Comparison of ENCODE assay signal across 8 cellular contexts in genomic region chr15:22838292-22839042, GRCh38. TPM values are rescaled to one million over a fixed set of nuclear protein-coding genes. Genes with fewer than 3 reads are reported as not detected.
A peak's percentile ranks its signal among the peaks of the same experiment; 100 is the strongest.
DNase-seq lines count a peak whose midpoint lies in the region; ATAC-seq lines count a peak whose summit lies in the region.

Gene NIPA2 (plus strand): TSS chr15:22838666. CDS start chr15:22851732, 13,066 bp downstream.

- H3K9ac ChIP-seq in NT2/D1 (ENCODE audit: insufficient read length, low read depth): peak within 1 kb of the TSS; percentile 93
- H3K9ac ChIP-seq in endocrine pancreas (ENCODE audit: control insufficient read depth, insufficient read depth, low read length): peak within 1 kb of the TSS; percentile 58
- H3K9ac ChIP-seq in mesendoderm (ENCODE audit: low read length): peak within 1 kb of the TSS; percentile 98

- peak within 1 kb of the TSS; percentile 90 for H3K27ac ChIP-seq in mesendoderm (ENCODE audit: low read depth, low read length)

- no peak within 1 kb of the TSS for H2BK5ac ChIP-seq in mesendoderm (ENCODE audit: low read length)

- H3K4me3 ChIP-seq in NT2/D1 (ENCODE audit: insufficient read length, low read depth) (peak within 1 kb of the TSS; percentile 92), endocrine pancreas (ENCODE audit: control insufficient read depth, insufficient read depth, low read length) (peak within 1 kb of the TSS; percentile 92), mesendoderm (ENCODE audit: low read length) (peak within 1 kb of the TSS; percentile 99)

- H3K79me2 ChIP-seq in mesendoderm (ENCODE audit: control insufficient read depth, insufficient read depth, low read length): peaks cover 39% of the 10 kb centered on the region

- H3K79me1 ChIP-seq in mesendoderm (ENCODE audit: low read length): peaks cover 3% of the 10 kb centered on the region

- no peak within 1 kb of the TSS for H3K4ac ChIP-seq in mesendoderm (ENCODE audit: low read depth, low read length)

- peak within 1 kb of the TSS; percentile 31 for H3K18ac ChIP-seq in mesendoderm (ENCODE audit: low read length)

- peak within 1 kb of the TSS; percentile 45 for H3K23ac ChIP-seq in mesendoderm (ENCODE audit: low read length)

- peaks cover 3% of the 10 kb centered on the region; the same call in 1 of the 2 replicates for H3K9me3 ChIP-seq in NT2/D1 (ENCODE audit: insufficient read depth, low read length)
- H3K9me3 ChIP-seq in endocrine pancreas (ENCODE audit: control insufficient read depth, low read length): no peaks in the 10 kb centered on the region

- peak within 1 kb of the TSS; percentile 99 for H3K56ac ChIP-seq in mesendoderm (ENCODE audit: low read length)

- no CpG with 5 or more reads among the region's 83 CpGs for WGBS in mesendoderm (ENCODE audit: extremely low coverage, insufficient coverage, low lambda C conversion rate)

- peak within 1 kb of the TSS; percentile 93 for H3K27ac Mint-ChIP-seq in activated CD8-positive, alpha-beta memory T cell treated with anti-CD3 and anti-CD28 coated beads, Interleukin-2, amount 10 ng/mL, durations not matched to agents 7 days and 5 days

- CTCF ChIA-PET in activated CD8-positive, alpha-beta memory T cell treated with anti-CD3 and anti-CD28 coated beads, Interleukin-2, amount 10 ng/mL, durations not matched to agents 7 days and 5 days (lab: Charles Lee): interaction anchor here (0.7 to 1.6 kb wide), 2 partner anchors 42 to 201 kb away, joined by 4 to 7 read pairs; partner anchors contain the start of gene TUBGCP5

- no peaks in the 10 kb centered on the region for H3K9me3 Mint-ChIP-seq in activated CD8-positive, alpha-beta memory T cell treated with anti-CD3 and anti-CD28 coated beads, Interleukin-2, amount 10 ng/mL, durations not matched to agents 7 days and 5 days (ENCODE audit: low read depth)

- peaks cover 25% of the 10 kb centered on the region for H3K4me1 Mint-ChIP-seq in activated CD8-positive, alpha-beta memory T cell treated with anti-CD3 and anti-CD28 coated beads, Interleukin-2, amount 10 ng/mL, durations not matched to agents 7 days and 5 days

- H3K27me3 ChIP-seq in NT2/D1 (ENCODE audit: insufficient read depth, insufficient read length): no peaks in the 10 kb centered on the region
- H3K27me3 ChIP-seq in endocrine pancreas (ENCODE audit: control insufficient read depth, insufficient read depth, low read length): no peaks in the 10 kb centered on the region
- no peaks in the 10 kb centered on the region for H3K27me3 ChIP-seq in mesendoderm (ENCODE audit: insufficient read depth, low read length, poor library complexity)

- no peak within 1 kb of the TSS for H2BK120ac ChIP-seq in mesendoderm (ENCODE audit: low read depth, low read length)

- peak within 1 kb of the TSS; percentile 97 for H3K4me3 Mint-ChIP-seq in activated CD8-positive, alpha-beta memory T cell treated with anti-CD3 and anti-CD28 coated beads, Interleukin-2, amount 10 ng/mL, durations not matched to agents 7 days and 5 days

- H2BK15ac ChIP-seq in mesendoderm (replicated peaks; ENCODE audit: low read depth): no peak within 1 kb of the TSS

- H3K36me3 ChIP-seq in NT2/D1 (ENCODE audit: insufficient read depth, insufficient read length, low read length) (peaks cover 23% of the 10 kb centered on the region), endocrine pancreas (ENCODE audit: control insufficient read depth, insufficient read depth, low read length) (no peaks in the 10 kb centered on the region), mesendoderm (ENCODE audit: control insufficient read depth, insufficient read depth, low read length) (no peaks in the 10 kb centered on the region)

- H3K27me3 Mint-ChIP-seq in activated CD8-positive, alpha-beta memory T cell treated with anti-CD3 and anti-CD28 coated beads, Interleukin-2, amount 10 ng/mL, durations not matched to agents 7 days and 5 days: no peaks in the 10 kb centered on the region

- H4K5ac ChIP-seq in mesendoderm (ENCODE audit: low read length): no peak within 1 kb of the TSS

- peak within 1 kb of the TSS; percentile 56 for H4K8ac ChIP-seq in mesendoderm (ENCODE audit: low read depth, low read length)

- peak; percentile 74 for ATAC-seq in GM21381 (IDR thresholded peaks at IDR 0.05; ENCODE audit: unreplicated experiment)
- peak; percentile 97 for ATAC-seq in activated CD8-positive, alpha-beta memory T cell treated with anti-CD3 and anti-CD28 coated beads, Interleukin-2, amount 10 ng/mL, durations not matched to agents 7 days and 5 days

- peak within 1 kb of the TSS; percentile 89 for H3K4me2 ChIP-seq in mesendoderm (ENCODE audit: low read length)

- H2AK5ac ChIP-seq in mesendoderm (ENCODE audit: low read length): no peak within 1 kb of the TSS

- peaks cover 11% of the 10 kb centered on the region for H3K36me3 Mint-ChIP-seq in activated CD8-positive, alpha-beta memory T cell treated with anti-CD3 and anti-CD28 coated beads, Interleukin-2, amount 10 ng/mL, durations not matched to agents 7 days and 5 days

- H3K4me1 ChIP-seq in NT2/D1 (ENCODE audit: insufficient read depth, insufficient read length) (no peaks in the 10 kb centered on the region), endocrine pancreas (ENCODE audit: control insufficient read depth, insufficient read depth, low read length) (peaks cover 8% of the 10 kb centered on the region), mesendoderm (ENCODE audit: control insufficient read depth, low read depth, low read length) (no peaks in the 10 kb centered on the region)

- DNase-seq in COR-L47 (lab: John Stamatoyannopoulos, UW) (peak; percentile 99), HUDEP-2 (lab: John Stamatoyannopoulos, UW; ENCODE audit: unreplicated experiment in 76 of 76) (peak; percentile 55 to 99 (median 96)), NT2/D1 (ENCODE audit: low read depth, low spot score) (peak; percentile 92), mesendoderm (peak; percentile 98)
- peak; percentile 98 for DNase-seq in activated CD8-positive, alpha-beta memory T cell treated with anti-CD3 and anti-CD28 coated beads, Interleukin-2, amount 10 ng/mL, durations not matched to agents 7 days and 5 days
- DNase-seq in stimulated activated CD8-positive, alpha-beta memory T cell treated with anti-CD3 and anti-CD28 coated beads, Interleukin-15, amount 100 ng/mL, for 1 hour (ENCODE audit: low read depth): peak; percentile 98

RNA-seq across cellular contexts. Expression of gene NIPA2, which starts in this region (rescaled TPM):
- total RNA-seq in activated CD8-positive, alpha-beta memory T cell treated with anti-CD3 and anti-CD28 coated beads, Interleukin-2, amount 10 ng/mL, durations not matched to agents 7 days and 5 days: 10 to 100 TPM; 53.9 to 72.2 TPM
- polyA plus RNA-seq in mesendoderm (2013, experiment 1 of 2): 73.5 TPM
- 72.3 TPM for polyA plus RNA-seq in mesendoderm (2013, experiment 2 of 2)

Comparison
In these comparisons a context has a peak if more than half of its experiments do, and no peak if none do; other contexts are left out.
1. Peak in every context shown above with its lines: DNase-seq, ATAC-seq, H3K4me3 ChIP-seq and H3K27ac ChIP-seq.